ENCODE assay signal across 15 cellular contexts in the genomic region with DNA sequence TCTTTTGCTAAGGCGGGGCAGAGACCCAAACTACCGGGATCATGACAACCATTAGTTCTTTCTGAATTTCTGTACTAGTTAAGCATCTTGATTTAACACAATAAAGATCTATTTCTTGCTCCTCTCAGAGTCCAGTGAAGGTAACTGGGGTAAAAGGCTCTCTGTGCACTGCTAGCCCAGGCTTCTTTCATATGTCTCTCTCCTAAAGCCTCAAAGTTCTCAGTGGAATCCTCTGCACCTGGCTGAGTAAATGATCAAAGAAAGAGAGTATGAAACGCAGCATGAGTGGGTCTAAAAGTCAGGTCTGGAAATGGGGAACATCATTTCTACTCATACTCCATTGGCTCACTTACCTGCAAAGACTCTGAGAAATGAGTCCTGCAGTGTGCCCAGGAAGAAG.
DNase-seq lines count a peak whose midpoint lies in the region; FAIRE-seq and TF ChIP-seq lines count a peak whose summit lies in the region.
"Had no signal": no experiment of that assay in that cellular context is flagged by ENCODE, and none has a peak within 500 bp of the region (broad histone marks: within the 10 kb centered on the region; RNA-seq: fewer than 3 reads in every experiment).

No MANE protein-coding gene starts in this region.

- H3K27me3 ChIP-seq in Loucy (ENCODE audit: insufficient read depth, low read length, poor library complexity, severe bottlenecking) = no peaks in the 10 kb centered on the region
- no peaks in the 10 kb centered on the region for H3K27me3 ChIP-seq in small intestine (ENCODE audit: control insufficient read depth in 2 of 2, insufficient read depth in 2 of 2, low read length in 2 of 2)
- H3K27me3 ChIP-seq: BLaER1 treated with 17β-estradiol and CSF1 and Interleukin-3, amounts not matched to agents 10 nM and 100 nM had no signal

- DNase-seq in D721Med (ENCODE audit: insufficient read length, low spot score) (no peak), cerebellar cortex (ENCODE audit: low spot score) (peak; percentile 25), pons (ENCODE audit: low spot score) (peak; percentile 30), small intestine (no peak), erythroblast (lab: John Stamatoyannopoulos, UW) (no peak)
- no peak for DNase-seq in central memory CD4-positive, alpha-beta T cell
- DNase-seq: 8988T; CD4-positive, CD25-positive, alpha-beta regulatory T cell; DMS 273 treated with DMSO at 0.1 percent for 48 hours; H7 had no signal

- H3K9ac ChIP-seq in Loucy (ENCODE audit: low read depth, low read length, poor library complexity, severe bottlenecking) = no peak overlapping the region
- H3K9ac ChIP-seq: BLaER1 treated with 17β-estradiol and CSF1 and Interleukin-3, amounts not matched to agents 10 nM and 100 nM had no signal

- no peak overlapping the region for H3K27ac ChIP-seq in small intestine (ENCODE audit: low read depth in 1 of 2, low read length in 1 of 2)
- H3K27ac ChIP-seq: BLaER1 treated with 17β-estradiol and CSF1 and Interleukin-3, amounts not matched to agents 10 nM and 100 nM had no signal

- no peak for TF ChIP-seq POLR2A in erythroblast (IDR thresholded peaks at IDR 0.05; ENCODE audit: low read length)

- H3K9me2 ChIP-seq in Loucy (replicated peaks; ENCODE audit: low read depth, low read length) = no peaks in the 10 kb centered on the region

- H2AFZ ChIP-seq in Loucy (ENCODE audit: low read length) = peak overlapping the region; percentile 72
- H2AFZ ChIP-seq: GM23338 had no signal

- H3K36me3 ChIP-seq in Loucy (ENCODE audit: insufficient read depth, low read length) = no peaks in the 10 kb centered on the region
- H3K36me3 ChIP-seq in small intestine (ENCODE audit: control insufficient read depth in 2 of 2, insufficient read depth in 2 of 2, low read length in 2 of 2) = no peaks in the 10 kb centered on the region
- H3K36me3 ChIP-seq: BLaER1 treated with 17β-estradiol and CSF1 and Interleukin-3, amounts not matched to agents 10 nM and 100 nM had no signal

- no peaks in the 10 kb centered on the region for H3K9me3 ChIP-seq in Loucy (ENCODE audit: insufficient read depth, low read depth, low read length)
- no peaks in the 10 kb centered on the region for H3K9me3 ChIP-seq in small intestine (ENCODE audit: control insufficient read depth, low read depth)

- no peak for TF ChIP-seq CTCF in D721Med (IDR thresholded peaks at IDR 0.05; ENCODE audit: insufficient read depth, missing control alignments)
- no peak for TF ChIP-seq CTCF in Loucy (conservative IDR thresholded peaks at IDR 0.05; ENCODE audit: low read length)

- FAIRE-seq in D721Med (lab: Jason Lieb, UNC) = peak; percentile 35
- no peak for FAIRE-seq in small intestine (lab: Jason Lieb, UNC)
- FAIRE-seq: G401.6, GM12891 had no signal

- no peaks in the 10 kb centered on the region for H3F3A ChIP-seq in Loucy (ENCODE audit: low read depth)

- H3K4me1 ChIP-seq in Loucy (ENCODE audit: insufficient read depth, low read length, poor library complexity, severe bottlenecking) (no peaks in the 10 kb centered on the region), small intestine (ENCODE audit: control insufficient read depth in 2 of 2, insufficient read depth in 1 of 2, low read depth in 1 of 2, low read length in 1 of 2) (no peaks in the 10 kb centered on the region)
- H3K4me1 ChIP-seq: BLaER1 treated with 17β-estradiol and CSF1 and Interleukin-3, amounts not matched to agents 10 nM and 100 nM had no signal

- no peaks in the 10 kb centered on the region for H4K20me1 ChIP-seq in Loucy (ENCODE audit: insufficient read depth, low read length, poor library complexity, severe bottlenecking)
- H4K20me1 ChIP-seq: BLaER1 treated with 17β-estradiol and CSF1 and Interleukin-3, amounts not matched to agents 10 nM and 100 nM had no signal

- H3K79me2 ChIP-seq in Loucy (ENCODE audit: insufficient read depth, low read length) = no peaks in the 10 kb centered on the region

- no peak overlapping the region for H3K4me3 ChIP-seq in Loucy (ENCODE audit: low read length, poor library complexity, severe bottlenecking)
- H3K4me3 ChIP-seq in small intestine (ENCODE audit: low read depth in 1 of 2, low read length in 2 of 2) = no peak overlapping the region
- H3K4me3 ChIP-seq: BLaER1 treated with 17β-estradiol and CSF1 and Interleukin-3, amounts not matched to agents 10 nM and 100 nM; GM23338 had no signal

- WGBS in small intestine, 3 donors = 80 to 89% (median 86%) methylated on average over 3 of the region's 3 CpGs

- H3K4me2 ChIP-seq in Loucy (ENCODE audit: low read depth, low read length, poor library complexity, severe bottlenecking) = no peak overlapping the region
- H3K4me2 ChIP-seq: BLaER1 treated with 17β-estradiol and CSF1 and Interleukin-3, amounts not matched to agents 10 nM and 100 nM; GM23338 had no signal

Comparison
In these comparisons a context has a peak if more than half of its experiments do, and no peak if none do; other contexts are left out.
1. DNase-seq: peak in cerebellar cortex (single experiment) and pons (single experiment); none in D721Med (single experiment), central memory CD4-positive, alpha-beta T cell (single experiment), small intestine (single experiment) and erythroblast (0 of 2).